ENCODE assay signal across 10 cellular contexts in the genomic region with DNA sequence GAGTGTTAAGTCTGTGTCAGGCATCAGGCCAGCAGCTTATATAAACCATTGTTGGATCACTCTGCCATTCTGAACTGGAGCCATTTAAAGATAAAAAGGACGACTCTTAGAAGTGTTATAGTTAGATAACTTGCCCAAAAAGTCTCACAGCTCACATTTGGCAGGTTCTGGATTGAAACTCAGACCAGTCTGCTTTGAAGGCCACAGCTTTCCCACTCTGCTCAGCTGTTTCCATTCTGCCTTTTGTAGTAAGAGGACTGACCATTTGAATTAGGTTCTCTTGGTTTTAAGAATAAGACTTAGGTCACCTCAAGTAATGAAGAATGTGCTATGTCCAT.
DNase-seq lines count a peak whose midpoint lies in the region; ATAC-seq, FAIRE-seq and TF ChIP-seq lines count a peak whose summit lies in the region.
"Had no signal": no experiment of that assay in that cellular context is flagged by ENCODE, and none has a peak within 500 bp of the region (broad histone marks: within the 10 kb centered on the region; RNA-seq: fewer than 3 reads in every experiment).

No MANE protein-coding gene starts in this region.

- no peak for TF ChIP-seq POLR2A in gastrocnemius medialis (IDR thresholded peaks at IDR 0.05)

- intact Hi-C loops in CD14-positive monocyte (cut with micrococcal nuclease) (loop anchor here in 1 of 2 donors (5.0 kb wide), 1 partner anchor 70 kb away; no protein-coding TSS in a partner anchor), gastrocnemius medialis (cut with DNase I; ENCODE audit: low total_unique reads) (no loop called here)

- H3K27ac ChIP-seq in astrocyte (ENCODE audit: low read depth, low read length) (peak overlapping the region; percentile 88), gastrocnemius medialis (peak overlapping the region in 1 of 4 donors; percentile 22)

- no peaks in the 10 kb centered on the region for H3K27me3 ChIP-seq in astrocyte (ENCODE audit: insufficient read depth, low read length)
- H3K27me3 ChIP-seq in gastrocnemius medialis: no peaks in the 10 kb centered on the region

- H3K27ac Mint-ChIP-seq in CD14-positive monocyte (peak overlapping the region in 6 of 7 donors; percentile 18 to 89 (median 86)), astrocyte (ENCODE audit: unreplicated experiment) (peak overlapping the region; percentile 98)
- H3K27ac Mint-ChIP-seq in naive thymus-derived CD8-positive, alpha-beta T cell: peak overlapping the region; percentile 88 to 96 (median 92)

- H3K9me3 Mint-ChIP-seq in CD14-positive monocyte (peaks cover 0 to 5% (median 0%) of the 10 kb centered on the region in 7 donors), astrocyte (ENCODE audit: unreplicated experiment) (no peaks in the 10 kb centered on the region)
- H3K9me3 Mint-ChIP-seq in naive thymus-derived CD8-positive, alpha-beta T cell: peaks cover 0 to 2% (median 0%) of the 10 kb centered on the region in 9 donors

- POLR2A ChIA-PET in naive thymus-derived CD8-positive, alpha-beta T cell (lab: Charles Lee): interaction anchor here (0.7 to 3.0 kb wide), 26 partner anchors 8 to 1008 kb away, joined by 3 to 31 read pairs (median 4); partner anchors contain the start of genes AMIGO2, PCED1B and SLC38A1
- POLR2A ChIA-PET in HEK293T (lab: Yijun Ruan, JAX): no interaction called here

- H3K4me3 Mint-ChIP-seq in CD14-positive monocyte (no peak overlapping the region), astrocyte (ENCODE audit: unreplicated experiment) (no peak overlapping the region)
- H3K4me3 Mint-ChIP-seq in naive thymus-derived CD8-positive, alpha-beta T cell: peak overlapping the region; percentile 16 to 80 (median 72)

- peak overlapping the region; percentile 41 for H3K9ac ChIP-seq in astrocyte (ENCODE audit: low read length)

- no peak overlapping the region for H3K4me3 ChIP-seq in astrocyte (ENCODE audit: insufficient read depth, low read depth, low read length)
- no peak overlapping the region for H3K4me3 ChIP-seq in gastrocnemius medialis

- no peak overlapping the region for H3K4me2 ChIP-seq in astrocyte (ENCODE audit: low read length)

- FAIRE-seq in astrocyte (lab: Jason Lieb, UNC): no peak
- FAIRE-seq: colon had no signal

- H3K4me1 ChIP-seq in astrocyte (ENCODE audit: insufficient read depth, low read length): peaks cover 47% of the 10 kb centered on the region
- H3K4me1 ChIP-seq in gastrocnemius medialis: peaks cover 0 to 3% of the 10 kb centered on the region in 2 donors

- in situ Hi-C loops in gastrocnemius medialis (cut with MboI; ENCODE audit: low sequenced_read_pairs in 4 of 4): no loop called here

- H4K20me1 ChIP-seq in astrocyte (ENCODE audit: insufficient read depth, low read length): no peaks in the 10 kb centered on the region

- H2AFZ ChIP-seq in astrocyte (ENCODE audit: low read depth, low read length): peak overlapping the region; percentile 8

- H3K4me1 Mint-ChIP-seq in CD14-positive monocyte (peaks cover 39% of the 10 kb centered on the region), astrocyte (ENCODE audit: low read depth, unreplicated experiment) (peaks cover 47% of the 10 kb centered on the region)
- peaks cover 31 to 84% (median 79%) of the 10 kb centered on the region in 4 donors for H3K4me1 Mint-ChIP-seq in naive thymus-derived CD8-positive, alpha-beta T cell

- H3K9me3 ChIP-seq in astrocyte (ENCODE audit: insufficient read depth, low read depth, low read length) (no peaks in the 10 kb centered on the region), gastrocnemius medialis (no peaks in the 10 kb centered on the region)

- H3K36me3 Mint-ChIP-seq in CD14-positive monocyte (no peaks in the 10 kb centered on the region), astrocyte (ENCODE audit: low read depth, unreplicated experiment) (no peaks in the 10 kb centered on the region)
- H3K36me3 Mint-ChIP-seq in naive thymus-derived CD8-positive, alpha-beta T cell: peaks cover 0 to 2% (median 0%) of the 10 kb centered on the region in 3 donors

- DNase-seq in CD14-positive monocyte (ENCODE audit: low spot score) (no peak), astrocyte (ENCODE audit: low read depth) (peak; percentile 74), gastrocnemius medialis (no peak), NOMO-1 treated with dmso at 0.1 percent for 144 hours (lab: John Stamatoyannopoulos, UW; ENCODE audit: unreplicated experiment) (no peak), HEK293T (ENCODE audit: extremely low spot score) (no peak)
- no peak for DNase-seq in naive thymus-derived CD8-positive, alpha-beta T cell
- DNase-seq: NCI-H524 treated with DMSO at 0.1 percent for 48 hours had no signal

- H3K27me3 Mint-ChIP-seq in CD14-positive monocyte (ENCODE audit: low read depth in 3 of 3) (peaks cover 0 to 2% (median 0%) of the 10 kb centered on the region in 3 donors), astrocyte (ENCODE audit: low read depth, unreplicated experiment) (no peaks in the 10 kb centered on the region)
- H3K27me3 Mint-ChIP-seq in naive thymus-derived CD8-positive, alpha-beta T cell: no peaks in the 10 kb centered on the region

- ATAC-seq in HG02798 (IDR thresholded peaks at IDR 0.05; ENCODE audit: poor library complexity, unreplicated experiment): peak; percentile 25
- ATAC-seq in naive thymus-derived CD8-positive, alpha-beta T cell: no peak
- no peak for ATAC-seq in HG02610 (IDR thresholded peaks at IDR 0.05; ENCODE audit: unreplicated experiment)
- ATAC-seq in gastrocnemius medialis: no peak

- H3K36me3 ChIP-seq in astrocyte (ENCODE audit: insufficient read depth, low read length) (no peaks in the 10 kb centered on the region), gastrocnemius medialis (no peaks in the 10 kb centered on the region)

- no peak for TF ChIP-seq CTCF in CD14-positive monocyte (IDR thresholded peaks at IDR 0.05)
- TF ChIP-seq CTCF in astrocyte (IDR thresholded peaks at IDR 0.05; ENCODE audit: insufficient read depth, low read depth, low read length): no peak
- no peak for TF ChIP-seq CTCF in gastrocnemius medialis (IDR thresholded peaks at IDR 0.05 in 4 of 5, conservative IDR thresholded peaks at IDR 0.05 in 1 of 5)

- CTCF ChIA-PET in HEK293T (lab: Yijun Ruan, JAX): no interaction called here

- no peaks in the 10 kb centered on the region for H3K79me2 ChIP-seq in astrocyte (ENCODE audit: insufficient read depth, low read length)

TF ChIP-seq in HEK293T, 16 proteins besides CTCF, POLR2A, EP300 and RAD21:
- no peak for TF ChIP-seq TARDBP (IDR thresholded peaks at IDR 0.05)
- no peak for TF ChIP-seq FOXM1 (IDR thresholded peaks at IDR 0.05; ENCODE audit: borderline replicate concordance)
- TF ChIP-seq CTBP1 (IDR thresholded peaks at IDR 0.05; ENCODE audit: borderline replicate concordance): no peak
- no peak for TF ChIP-seq BHLHE40 (IDR thresholded peaks at IDR 0.05; ENCODE audit: borderline replicate concordance)
- no peak for TF ChIP-seq ELF4 (IDR thresholded peaks at IDR 0.05)
- TF ChIP-seq, protein P1, sequence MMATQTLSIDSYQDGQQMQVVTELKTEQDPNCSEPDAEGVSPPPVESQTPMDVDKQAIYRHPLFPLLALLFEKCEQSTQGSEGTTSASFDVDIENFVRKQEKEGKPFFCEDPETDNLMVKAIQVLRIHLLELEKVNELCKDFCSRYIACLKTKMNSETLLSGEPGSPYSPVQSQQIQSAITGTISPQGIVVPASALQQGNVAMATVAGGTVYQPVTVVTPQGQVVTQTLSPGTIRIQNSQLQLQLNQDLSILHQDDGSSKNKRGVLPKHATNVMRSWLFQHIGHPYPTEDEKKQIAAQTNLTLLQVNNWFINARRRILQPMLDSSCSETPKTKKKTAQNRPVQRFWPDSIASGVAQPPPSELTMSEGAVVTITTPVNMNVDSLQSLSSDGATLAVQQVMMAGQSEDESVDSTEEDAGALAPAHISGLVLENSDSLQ (IDR thresholded peaks at IDR 0.05): no peak
- TF ChIP-seq LEF1 (IDR thresholded peaks at IDR 0.05; ENCODE audit: borderline replicate concordance): no peak
- TF ChIP-seq FOXA1 (IDR thresholded peaks at IDR 0.05): no peak
- TF ChIP-seq ARNT (IDR thresholded peaks at IDR 0.05): no peak
- no peak for TF ChIP-seq NFRKB (IDR thresholded peaks at IDR 0.05)
- no peak for TF ChIP-seq ZNF384 (IDR thresholded peaks at IDR 0.05)
- no peak for TF ChIP-seq SUZ12 (IDR thresholded peaks at IDR 0.05)
- TF ChIP-seq L3MBTL2 (conservative IDR thresholded peaks at IDR 0.05): no peak
- TF ChIP-seq SP1 (IDR thresholded peaks at IDR 0.05): no peak
- no peak for TF ChIP-seq FOXK2 (IDR thresholded peaks at IDR 0.05)
- no peak for TF ChIP-seq HDGF (IDR thresholded peaks at IDR 0.05; ENCODE audit: borderline replicate concordance)

Comparison
In these comparisons a context has a peak if more than half of its experiments do, and no peak if none do; other contexts are left out.
1. H3K4me3 Mint-ChIP-seq: peak in naive thymus-derived CD8-positive, alpha-beta T cell (10 of 10); none in CD14-positive monocyte (0 of 2) and astrocyte (single experiment).
2. Peak in every context shown above with its lines, with median percentiles within 50 percentile points of each other: H3K27ac Mint-ChIP-seq.